Comparison of ENCODE assay signal across 22 cellular contexts in the genomic region with DNA sequence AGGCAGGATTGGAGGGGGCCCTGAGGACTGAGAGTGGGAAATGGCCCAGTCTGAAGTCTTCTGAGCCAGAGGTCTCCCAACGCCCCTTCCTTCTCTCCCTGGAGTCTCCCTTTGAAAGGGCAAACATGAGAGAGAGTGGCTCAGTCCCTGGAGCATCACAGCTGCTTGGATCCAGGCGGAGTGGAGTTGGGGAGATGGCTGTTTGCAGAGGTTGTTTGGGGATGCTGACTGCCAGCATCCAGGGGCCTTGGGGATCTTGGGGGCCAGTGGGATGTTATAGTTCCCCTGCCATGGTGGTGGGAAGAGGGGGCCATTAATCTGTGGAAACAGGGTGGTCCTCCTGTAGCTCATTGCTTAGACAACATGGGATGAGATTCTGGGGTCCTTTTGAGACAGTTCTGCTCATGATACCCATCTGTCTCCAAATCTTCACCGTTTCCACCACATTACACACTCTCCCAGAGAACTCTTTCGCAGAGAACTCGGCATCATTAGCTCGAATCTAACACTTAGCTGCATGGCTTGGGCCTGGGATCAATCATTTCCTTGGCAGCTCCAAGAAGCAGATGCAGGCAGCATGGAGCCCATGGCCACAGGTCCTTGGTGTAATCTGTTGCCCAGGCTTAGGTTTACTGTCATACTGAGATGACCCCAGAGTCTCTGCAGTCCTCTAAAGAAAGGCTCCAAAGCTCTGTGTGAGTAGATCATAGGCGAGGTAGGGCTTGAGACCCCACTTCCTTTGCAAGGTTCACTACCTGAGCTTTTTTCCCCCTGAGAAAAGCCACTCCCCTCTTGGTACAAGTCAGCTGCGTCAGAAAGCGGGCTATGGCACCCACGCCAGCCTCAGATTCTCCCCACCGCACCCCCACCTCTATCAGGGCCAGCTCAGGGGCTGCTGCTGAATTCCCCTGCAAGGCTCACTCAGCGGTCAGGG. TPM values are rescaled to one million over a fixed set of nuclear protein-coding genes. Genes with fewer than 3 reads are reported as not detected.
DNase-seq lines count a peak whose midpoint lies in the region; ATAC-seq lines count a peak whose summit lies in the region.
"Had no signal": no experiment of that assay in that cellular context is flagged by ENCODE, and none has a peak within 500 bp of the region (broad histone marks: within the 10 kb centered on the region; RNA-seq: fewer than 3 reads in every experiment).

No MANE protein-coding gene starts in this region.

- POLR2A ChIA-PET in activated CD4-positive, alpha-beta memory T cell treated with anti-CD3 and anti-CD28 coated beads, Interleukin-2, amount 10 ng/mL, durations not matched to agents 7 days and 5 days (lab: Charles Lee) = no interaction called here
- POLR2A ChIA-PET in activated CD4-positive, alpha-beta memory T cell treated with anti-CD3 and anti-CD28 coated beads for 36 hours (lab: Charles Lee) = no interaction called here

- H3K9me3 Mint-ChIP-seq in activated CD4-positive, alpha-beta memory T cell treated with anti-CD3 and anti-CD28 coated beads, Interleukin-2, amount 10 ng/mL, durations not matched to agents 7 days and 5 days = peaks cover 10% of the 10 kb centered on the region
- peaks cover 13% of the 10 kb centered on the region for H3K9me3 Mint-ChIP-seq in activated CD4-positive, alpha-beta memory T cell treated with anti-CD3 and anti-CD28 coated beads for 36 hours

- DNase-seq in activated CD4-positive, alpha-beta memory T cell treated with anti-CD3 and anti-CD28 coated beads, Interleukin-2, amount 10 ng/mL, durations not matched to agents 7 days and 5 days = peak; percentile 9
- DNase-seq in activated CD4-positive, alpha-beta memory T cell treated with anti-CD3 and anti-CD28 coated beads for 36 hours = no peak
- DNase-seq in activated CD8-positive, alpha-beta memory T cell treated with anti-CD3 and anti-CD28 coated beads, Interleukin-2, amount 50 U/mL, for 48 hours = peak; percentile 29
- peak; percentile 6 for DNase-seq in mucosa of gallbladder (ENCODE audit: low spot score)
- no peak for DNase-seq in midbrain (lab: John Stamatoyannopoulos, UW)
- DNase-seq in globus pallidus (ENCODE audit: low spot score) = no peak
- DNase-seq: activated naive CD4-positive, alpha-beta T cell treated with Interleukin-2 at 50 U/mL for 16 hours; GM23248; naive thymus-derived CD8-positive, alpha-beta T cell; NCI-H1092; NCI-H2081; NCI-H510A; NK-92 treated with Interleukin-12 subunit alpha and Interleukin-12 subunit beta, amount 100 ng/mL, for 24 hours; stimulated activated CD4-positive, alpha-beta T cell treated with anti-CD3 and anti-CD28 coated beads, Interleukin-15, amount 100 ng/mL, for 24 hours; thyroid gland had no signal

- peaks cover 0 to 13% (median 4%) of the 10 kb centered on the region in 5 donors for H3K27me3 ChIP-seq in subcutaneous abdominal adipose tissue (ENCODE audit: control insufficient read depth in 5 of 5, insufficient read depth in 4 of 5, low read length in 5 of 5)
- H3K27me3 ChIP-seq: ascending aorta, thyroid gland had no signal

- H3K4me3 ChIP-seq in subcutaneous abdominal adipose tissue (ENCODE audit: low read depth in 1 of 5, low read length in 5 of 5) = no peak overlapping the region
- H3K4me3 ChIP-seq: ascending aorta, GM23248, thyroid gland had no signal

- no peak for ATAC-seq in GM18868 (IDR thresholded peaks at IDR 0.05; ENCODE audit: unreplicated experiment)
- ATAC-seq: naive thymus-derived CD8-positive, alpha-beta T cell had no signal

- peak overlapping the region in 1 of 5 donors; percentile 54 for H3K9ac ChIP-seq in subcutaneous abdominal adipose tissue (ENCODE audit: low read length in 5 of 5)
- H3K9ac ChIP-seq: GM23248 had no signal

- H3K27ac Mint-ChIP-seq in activated CD4-positive, alpha-beta memory T cell treated with anti-CD3 and anti-CD28 coated beads, Interleukin-2, amount 10 ng/mL, durations not matched to agents 7 days and 5 days = no peak overlapping the region
- no peak overlapping the region for H3K27ac Mint-ChIP-seq in activated CD4-positive, alpha-beta memory T cell treated with anti-CD3 and anti-CD28 coated beads for 36 hours
- H3K27ac Mint-ChIP-seq: B cell; memory B cell; naive thymus-derived CD8-positive, alpha-beta T cell had no signal

- intact Hi-C loops in activated CD4-positive, alpha-beta memory T cell treated with anti-CD3 and anti-CD28 coated beads for 36 hours (cut with micrococcal nuclease) = no loop called here

- no peak overlapping the region for H3K4me3 Mint-ChIP-seq in activated CD4-positive, alpha-beta memory T cell treated with anti-CD3 and anti-CD28 coated beads, Interleukin-2, amount 10 ng/mL, durations not matched to agents 7 days and 5 days
- no peak overlapping the region for H3K4me3 Mint-ChIP-seq in activated CD4-positive, alpha-beta memory T cell treated with anti-CD3 and anti-CD28 coated beads for 36 hours
- H3K4me3 Mint-ChIP-seq: B cell; memory B cell; naive thymus-derived CD8-positive, alpha-beta T cell had no signal

- H3K4me1 ChIP-seq in subcutaneous abdominal adipose tissue (ENCODE audit: control insufficient read depth in 5 of 5, insufficient read depth in 5 of 5, low read length in 5 of 5) = peaks cover 0 to 39% (median 3%) of the 10 kb centered on the region in 5 donors
- H3K4me1 ChIP-seq: ascending aorta, Caco-2 had no signal

- H3K36me3 ChIP-seq in subcutaneous abdominal adipose tissue (ENCODE audit: control insufficient read depth in 5 of 5, insufficient read depth in 5 of 5, low read length in 5 of 5) = no peaks in the 10 kb centered on the region
- H3K36me3 ChIP-seq: ascending aorta, thyroid gland had no signal

- peak overlapping the region; percentile 55 for H3K27ac ChIP-seq in subcutaneous abdominal adipose tissue (ENCODE audit: low read depth, low read length)
- H3K27ac ChIP-seq: 22Rv1, GM23248, thyroid gland had no signal

- H3K27me3 Mint-ChIP-seq in activated CD4-positive, alpha-beta memory T cell treated with anti-CD3 and anti-CD28 coated beads, Interleukin-2, amount 10 ng/mL, durations not matched to agents 7 days and 5 days = peaks cover 11% of the 10 kb centered on the region
- peaks cover 34% of the 10 kb centered on the region for H3K27me3 Mint-ChIP-seq in activated CD4-positive, alpha-beta memory T cell treated with anti-CD3 and anti-CD28 coated beads for 36 hours

- CTCF ChIA-PET in activated CD4-positive, alpha-beta memory T cell treated with anti-CD3 and anti-CD28 coated beads, Interleukin-2, amount 10 ng/mL, durations not matched to agents 7 days and 5 days (lab: Charles Lee) = no interaction called here
- CTCF ChIA-PET in activated CD4-positive, alpha-beta memory T cell treated with anti-CD3 and anti-CD28 coated beads for 36 hours (lab: Charles Lee) = interaction anchor here (1.0 kb wide), 1 partner anchor 188 kb away, joined by 3 read pairs; no protein-coding TSS in a partner anchor

- H3K36me3 Mint-ChIP-seq in activated CD4-positive, alpha-beta memory T cell treated with anti-CD3 and anti-CD28 coated beads, Interleukin-2, amount 10 ng/mL, durations not matched to agents 7 days and 5 days (ENCODE audit: low read depth) = no peaks in the 10 kb centered on the region
- peaks cover 2% of the 10 kb centered on the region for H3K36me3 Mint-ChIP-seq in activated CD4-positive, alpha-beta memory T cell treated with anti-CD3 and anti-CD28 coated beads for 36 hours

- H3K4me1 Mint-ChIP-seq in activated CD4-positive, alpha-beta memory T cell treated with anti-CD3 and anti-CD28 coated beads, Interleukin-2, amount 10 ng/mL, durations not matched to agents 7 days and 5 days = no peaks in the 10 kb centered on the region
- no peaks in the 10 kb centered on the region for H3K4me1 Mint-ChIP-seq in activated CD4-positive, alpha-beta memory T cell treated with anti-CD3 and anti-CD28 coated beads for 36 hours (ENCODE audit: low read depth)
- H3K4me1 Mint-ChIP-seq: B cell; memory B cell; naive thymus-derived CD8-positive, alpha-beta T cell had no signal

- H3K9me3 ChIP-seq in subcutaneous abdominal adipose tissue (ENCODE audit: control insufficient read depth in 5 of 5, low read length in 5 of 5) = peaks cover 5 to 22% (median 15%) of the 10 kb centered on the region in 5 donors
- H3K9me3 ChIP-seq: thyroid gland had no signal

RNA-seq across cellular contexts. Expression of gene SH3PXD2B, which starts 54.4 kb away (rescaled TPM):
- under 1 TPM; 0.25 TPM for total RNA-seq in activated CD4-positive, alpha-beta memory T cell treated with anti-CD3 and anti-CD28 coated beads, Interleukin-2, amount 10 ng/mL, durations not matched to agents 7 days and 5 days
- 1 to 10 TPM in 1 of 2 experiments, under 1 TPM in 1; 0.99 to 1.1 TPM for total RNA-seq in activated CD4-positive, alpha-beta memory T cell treated with anti-CD3 and anti-CD28 coated beads for 36 hours
- 30.6 TPM for total RNA-seq in mucosa of gallbladder
- total RNA-seq: B cell had no signal

Comparison
In these comparisons a context has a peak if more than half of its experiments do, and no peak if none do; other contexts are left out.
1. DNase-seq: peak in activated CD4-positive, alpha-beta memory T cell treated with anti-CD3 and anti-CD28 coated beads, Interleukin-2, amount 10 ng/mL, durations not matched to agents 7 days and 5 days (single experiment), activated CD8-positive, alpha-beta memory T cell treated with anti-CD3 and anti-CD28 coated beads, Interleukin-2, amount 50 U/mL, for 48 hours (single experiment) and mucosa of gallbladder (single experiment); none in activated CD4-positive, alpha-beta memory T cell treated with anti-CD3 and anti-CD28 coated beads for 36 hours (single experiment), midbrain (single experiment) and globus pallidus (single experiment).
2. RNA of gene SH3PXD2B, which starts 54.4 kb away (total RNA-seq): 30.6 TPM in mucosa of gallbladder (single experiment); 0.99 to 1.1 TPM in activated CD4-positive, alpha-beta memory T cell treated with anti-CD3 and anti-CD28 coated beads for 36 hours and 0.25 TPM in activated CD4-positive, alpha-beta memory T cell treated with anti-CD3 and anti-CD28 coated beads, Interleukin-2, amount 10 ng/mL, durations not matched to agents 7 days and 5 days; every median in the first group is over 10 times any median in the second.